In the genomic region with DNA sequence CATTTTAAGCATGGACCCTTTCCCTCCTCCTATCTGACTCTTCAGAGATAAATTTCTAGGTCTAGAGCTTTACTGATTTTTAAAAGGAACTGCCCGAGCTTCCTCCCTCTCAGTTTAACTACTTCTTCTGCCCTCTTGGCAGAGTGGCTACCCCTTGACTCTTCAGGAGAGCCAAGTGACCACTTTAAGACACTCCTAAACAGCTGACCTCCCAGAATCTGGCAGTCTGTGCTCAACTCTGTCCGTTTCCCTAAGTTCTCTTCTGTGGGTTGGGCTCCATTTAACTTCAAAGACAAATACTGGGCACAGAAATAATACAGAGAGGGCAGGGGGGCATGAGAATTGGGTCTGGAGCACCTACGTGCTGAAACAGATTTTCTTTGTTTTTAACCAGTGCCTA, we compare ENCODE assay signal across 17 cellular contexts.
A peak's percentile ranks its signal among the peaks of the same experiment; 100 is the strongest.
DNase-seq lines count a peak whose midpoint lies in the region; ATAC-seq, FAIRE-seq and TF ChIP-seq lines count a peak whose summit lies in the region.
"Had no signal": no experiment of that assay in that cellular context is flagged by ENCODE, and none has a peak within 500 bp of the region (broad histone marks: within the 10 kb centered on the region; RNA-seq: fewer than 3 reads in every experiment).

No MANE protein-coding gene starts in this region.

- H3K27ac ChIP-seq in right cardiac atrium (ENCODE audit: low read length) (peak overlapping the region; percentile 27), heart left ventricle (peak overlapping the region in 3 of 12 donors; percentile 11 to 31 (median 19)), endothelial cell of umbilical vein (ENCODE audit: insufficient read depth, low read depth, low read length) (peak overlapping the region; percentile 28), foreskin keratinocyte (no peak overlapping the region)
- H3K27ac ChIP-seq: 22Rv1 had no signal

- H3K4me2 ChIP-seq in endothelial cell of umbilical vein (ENCODE audit: insufficient read depth, low read length) = no peak overlapping the region

- H3K27ac Mint-ChIP-seq in neural crest cell (ENCODE audit: unreplicated experiment) = peak overlapping the region; percentile 98
- H3K27ac Mint-ChIP-seq: CD4-positive, alpha-beta T cell had no signal

- H3K9me3 ChIP-seq in right cardiac atrium (ENCODE audit: control insufficient read depth, low read length) (no peaks in the 10 kb centered on the region), heart left ventricle (no peaks in the 10 kb centered on the region), endothelial cell of umbilical vein (replicated peaks; ENCODE audit: control insufficient read depth, insufficient read depth, low read length) (no peaks in the 10 kb centered on the region)
- H3K9me3 ChIP-seq: BE2C had no signal

- H3K9ac ChIP-seq in endothelial cell of umbilical vein (replicated peaks; ENCODE audit: extremely low read depth, insufficient read depth, low read length) = no peak overlapping the region

- BruUV-seq in endothelial cell of umbilical vein (replicated peaks; lab: Mats Ljungman, UMichigan) = no TSS peak

- H3K36me3 Mint-ChIP-seq in neural crest cell (ENCODE audit: low read depth) = no peaks in the 10 kb centered on the region

- H3K27me3 ChIP-seq in right cardiac atrium (ENCODE audit: control insufficient read depth, insufficient read depth) (no peaks in the 10 kb centered on the region), heart left ventricle (no peaks in the 10 kb centered on the region), endothelial cell of umbilical vein (ENCODE audit: control insufficient read depth in 2 of 2, insufficient read depth in 2 of 2, low read length in 2 of 2) (no peaks in the 10 kb centered on the region), foreskin keratinocyte (peaks cover 5% of the 10 kb centered on the region)
- H3K27me3 ChIP-seq: BE2C had no signal

- H3K4me1 Mint-ChIP-seq in neural crest cell = peaks cover 76% of the 10 kb centered on the region

- no peak for FAIRE-seq in endothelial cell of umbilical vein (lab: Jason Lieb, UNC)

- TF ChIP-seq CTCF in heart left ventricle (IDR thresholded peaks at IDR 0.05) (no peak), endothelial cell of umbilical vein (IDR thresholded peaks at IDR 0.05; ENCODE audit: extremely low read depth in 1 of 2, insufficient read depth in 1 of 2, low read depth in 1 of 2, low read length in 2 of 2) (no peak), neural crest cell (conservative IDR thresholded peaks at IDR 0.05) (no peak), GM20000 (IDR thresholded peaks at IDR 0.05; ENCODE audit: extremely low read depth, missing control alignments) (no peak), foreskin keratinocyte (conservative IDR thresholded peaks at IDR 0.05) (no peak)

- H3K4me1 ChIP-seq in right cardiac atrium (ENCODE audit: control insufficient read depth, insufficient read depth, low read length) = no peaks in the 10 kb centered on the region
- peaks cover 0 to 11% (median 0%) of the 10 kb centered on the region in 12 donors for H3K4me1 ChIP-seq in heart left ventricle
- peaks cover 26% of the 10 kb centered on the region for H3K4me1 ChIP-seq in endothelial cell of umbilical vein (ENCODE audit: control insufficient read depth, extremely low read depth, insufficient read depth, low read length)
- H3K4me1 ChIP-seq in foreskin keratinocyte = peaks cover 11% of the 10 kb centered on the region
- H3K4me1 ChIP-seq: BE2C had no signal

- H3K27me3 Mint-ChIP-seq in neural crest cell (ENCODE audit: low read depth) = peaks cover 73% of the 10 kb centered on the region

- POLR2A ChIA-PET in endothelial cell of umbilical vein (lab: Charles Lee) = no interaction called here

- H2AFZ ChIP-seq in endothelial cell of umbilical vein (ENCODE audit: low read depth, low read length) = peak overlapping the region; percentile 34

- H3K4me3 ChIP-seq in right cardiac atrium (ENCODE audit: low read length) (no peak overlapping the region), heart left ventricle (no peak overlapping the region), endothelial cell of umbilical vein (replicated peaks in 1 of 3; ENCODE audit: insufficient read depth in 1 of 3, low read depth in 1 of 3, low read length in 3 of 3) (no peak overlapping the region)

- H3K9me3 Mint-ChIP-seq in neural crest cell = no peaks in the 10 kb centered on the region
- H3K9me3 Mint-ChIP-seq: CD4-positive, alpha-beta T cell had no signal

- TF ChIP-seq POLR2A in heart left ventricle (IDR thresholded peaks at IDR 0.05) (no peak), endothelial cell of umbilical vein (IDR thresholded peaks at IDR 0.05; ENCODE audit: low read depth, low read length) (no peak)

- ATAC-seq in right cardiac atrium = no peak
- no peak for ATAC-seq in heart left ventricle
- ATAC-seq in GM21737 (IDR thresholded peaks at IDR 0.05; ENCODE audit: unreplicated experiment) = no peak
- ATAC-seq in foreskin keratinocyte = no peak

- DNase-seq in right cardiac atrium (no peak), heart left ventricle (no peak), endothelial cell of umbilical vein (ENCODE audit: low read depth, low spot score) (no peak), neural crest cell (ENCODE audit: low read depth, low spot score) (no peak), GM20000 (ENCODE audit: low spot score) (no peak), foreskin keratinocyte (no peak), GOT3 (lab: John Stamatoyannopoulos, UW) (no peak)
- DNase-seq: BE2C; CD4-positive, alpha-beta T cell; H7; NCI-H187 treated with DMSO at 0.1 percent for 48 hours; NCI-H526 treated with DMSO at 0.1 percent for 48 hours; NK-92 treated with Interleukin-12 subunit alpha and Interleukin-12 subunit beta, amount 100 ng/mL, for 24 hours; RPMI8226; SIG-M5 had no signal

- H4K20me1 ChIP-seq in endothelial cell of umbilical vein (replicated peaks; ENCODE audit: control insufficient read depth, extremely low read depth, insufficient read depth, low read length) = no peaks in the 10 kb centered on the region

- no peaks in the 10 kb centered on the region for H3K79me2 ChIP-seq in endothelial cell of umbilical vein (ENCODE audit: control insufficient read depth, insufficient read depth, low read length)

- intact Hi-C loops in right cardiac atrium (cut with DNase I) = no loop called here
- intact Hi-C loops in heart left ventricle (cut with DNase I) = no loop called here
- intact Hi-C loops in endothelial cell of umbilical vein (cut with micrococcal nuclease) = no loop called here

- CTCF ChIA-PET in endothelial cell of umbilical vein (lab: Charles Lee) = interaction anchor here (1.4 kb wide), 1 partner anchor 23 kb away, joined by 4 read pairs; no protein-coding TSS in a partner anchor

- no peaks in the 10 kb centered on the region for H3K36me3 ChIP-seq in heart left ventricle
- no peaks in the 10 kb centered on the region for H3K36me3 ChIP-seq in endothelial cell of umbilical vein (ENCODE audit: control insufficient read depth in 2 of 2, extremely low read depth in 1 of 2, insufficient read depth in 2 of 2, low read length in 2 of 2)
- H3K36me3 ChIP-seq: BE2C had no signal

- dilution Hi-C loops in endothelial cell of umbilical vein (cut with MboI; ENCODE audit: extremely low pct_ligation_motif_present, low sequenced_read_pairs) = no loop called here

- no peaks in the 10 kb centered on the region for H3K9me1 ChIP-seq in endothelial cell of umbilical vein (replicated peaks; ENCODE audit: control insufficient read depth, extremely low read depth, insufficient read depth, low read length)

- H3K4me3 Mint-ChIP-seq in neural crest cell = peak overlapping the region; percentile 39
- H3K4me3 Mint-ChIP-seq: CD4-positive, alpha-beta T cell had no signal

- WGBS in right cardiac atrium = 30% methylated on average over 3 of the region's 3 CpGs
- 32 to 40% (median 38%) methylated on average over 3 of the region's 3 CpGs for WGBS in heart left ventricle, 4 donors

TF ChIP-seq in endothelial cell of umbilical vein, 7 proteins besides CTCF, POLR2A, EP300 and RAD21:
- TF ChIP-seq JUN (IDR thresholded peaks at IDR 0.05; ENCODE audit: borderline replicate concordance, insufficient read depth, insufficient read length, low read depth) (no peak), MYC (IDR thresholded peaks at IDR 0.05; ENCODE audit: low read depth, low read length) (no peak)
